8 cellular contexts compared by ENCODE assay signal in the genomic region with DNA sequence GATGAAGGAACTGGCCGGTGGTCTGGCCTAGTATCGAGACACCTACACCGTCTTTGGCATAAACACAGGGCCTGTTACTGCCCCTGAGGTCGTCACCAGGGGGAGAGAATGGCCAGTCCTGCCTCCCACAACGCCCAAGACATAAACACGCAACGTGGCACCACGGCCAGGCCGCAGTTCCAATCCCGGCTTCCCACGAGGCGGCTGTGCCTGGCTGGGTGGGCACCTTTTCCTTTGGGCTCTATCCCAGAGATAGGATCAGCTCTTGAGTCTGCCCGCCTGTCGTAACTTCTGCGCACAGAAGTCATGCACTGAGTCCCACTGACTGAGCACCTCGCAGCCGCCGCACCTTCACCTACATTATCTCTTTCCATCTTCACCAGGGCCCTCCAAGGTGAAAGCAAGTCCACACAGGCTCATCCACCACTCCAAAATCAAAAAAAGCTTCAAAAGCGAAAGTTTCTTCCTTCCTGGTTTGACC. TPM values are rescaled to one million over a fixed set of nuclear protein-coding genes. Genes with fewer than 3 reads are reported as not detected.
DNase-seq lines count a peak whose midpoint lies in the region; ATAC-seq and TF ChIP-seq lines count a peak whose summit lies in the region.

No MANE protein-coding gene starts in this region.

- TF ChIP-seq EP300 in esophagus muscularis mucosa (IDR thresholded peaks at IDR 0.05) = no peak

- no peaks in the 10 kb centered on the region for H3K9me3 ChIP-seq in DND-41 (ENCODE audit: insufficient read depth, low read length, severe bottlenecking)
- no peaks in the 10 kb centered on the region for H3K9me3 ChIP-seq in esophagus muscularis mucosa
- no peaks in the 10 kb centered on the region for H3K9me3 ChIP-seq in parathyroid adenoma (ENCODE audit: control insufficient read depth, low read length)

- peaks cover 38% of the 10 kb centered on the region for H3K36me3 ChIP-seq in DND-41 (ENCODE audit: insufficient read depth, low read length)
- no peaks in the 10 kb centered on the region for H3K36me3 ChIP-seq in esophagus muscularis mucosa
- no peaks in the 10 kb centered on the region for H3K36me3 ChIP-seq in parathyroid adenoma (ENCODE audit: control insufficient read depth, insufficient read depth, low read length)

- TF ChIP-seq CTCF in DND-41 (IDR thresholded peaks at IDR 0.05; ENCODE audit: borderline replicate concordance, extremely low read depth, low read length, poor library complexity, severe bottlenecking) (no peak), esophagus muscularis mucosa (IDR thresholded peaks at IDR 0.05) (no peak), parathyroid adenoma (IDR thresholded peaks at IDR 0.05) (no peak)

- peak; percentile 6; the same call in 1 of the 3 replicates for ATAC-seq in DND-41 (ENCODE audit: insufficient read depth, low read depth)
- ATAC-seq in GM19324 (IDR thresholded peaks at IDR 0.05; ENCODE audit: low FRiP score, unreplicated experiment) = no peak

- peak overlapping the region; percentile 71 for H3K27ac ChIP-seq in DND-41 (ENCODE audit: low read length)
- peak overlapping the region; percentile 77 to 84 (median 82) for H3K27ac ChIP-seq in esophagus muscularis mucosa (replicated peaks in 1 of 4)
- H3K27ac ChIP-seq in parathyroid adenoma = peak overlapping the region; percentile 61

- H2AFZ ChIP-seq in DND-41 (ENCODE audit: low read depth, low read length) (peak overlapping the region; percentile 71), parathyroid adenoma (peak overlapping the region; percentile 69)

- H3K27me3 ChIP-seq in DND-41 (ENCODE audit: insufficient read depth, low read length, poor library complexity) = no peaks in the 10 kb centered on the region
- peaks cover 0 to 9% (median 0%) of the 10 kb centered on the region in 4 donors for H3K27me3 ChIP-seq in esophagus muscularis mucosa
- no peaks in the 10 kb centered on the region for H3K27me3 ChIP-seq in parathyroid adenoma (ENCODE audit: control insufficient read depth, insufficient read depth, low read length)

- H3K4me1 ChIP-seq in DND-41 (ENCODE audit: insufficient read depth, low read length) (peaks cover 55% of the 10 kb centered on the region), esophagus muscularis mucosa (peaks cover 32 to 48% (median 47%) of the 10 kb centered on the region in 4 donors), parathyroid adenoma (peaks cover 3% of the 10 kb centered on the region)

- 52% methylated on average over 14 of the region's 19 CpGs for WGBS in esophagus muscularis mucosa

- H3K79me2 ChIP-seq in DND-41 (ENCODE audit: insufficient read depth, low read length) = peaks cover 58% of the 10 kb centered on the region
- peaks cover 25% of the 10 kb centered on the region for H3K79me2 ChIP-seq in parathyroid adenoma

- peaks cover 40% of the 10 kb centered on the region for H4K20me1 ChIP-seq in DND-41 (ENCODE audit: insufficient read depth, low read length)

- peak overlapping the region; percentile 85 for H3K4me2 ChIP-seq in DND-41 (ENCODE audit: insufficient read depth, low read length)
- H3K4me2 ChIP-seq in parathyroid adenoma (ENCODE audit: low read length) = peak overlapping the region; percentile 73

- peak overlapping the region; percentile 57 to 80 for H3K4me3 ChIP-seq in DND-41 (ENCODE audit: low read depth in 1 of 2, low read length in 2 of 2)
- peak overlapping the region; percentile 71 to 93 (median 90) for H3K4me3 ChIP-seq in esophagus muscularis mucosa
- H3K4me3 ChIP-seq in parathyroid adenoma (ENCODE audit: low read depth, low read length) = peak overlapping the region; percentile 49

- intact Hi-C loops in esophagus muscularis mucosa (cut with DNase I) = no loop called here

- peak; percentile 13 for DNase-seq in DND-41
- DNase-seq in RKO (ENCODE audit: low spot score) = peak; percentile 45
- DNase-seq in esophagus muscularis mucosa (ENCODE audit: extremely low spot score) = no peak
- no peak for DNase-seq in NCI-H1694 treated with DMSO at 0.1 percent for 48 hours (lab: John Stamatoyannopoulos, UW)
- no peak for DNase-seq in hippocampal formation (lab: John Stamatoyannopoulos, UW)
- no peak for DNase-seq in NCI-H2171 (lab: John Stamatoyannopoulos, UW)

- TF ChIP-seq POLR2A in esophagus muscularis mucosa (IDR thresholded peaks at IDR 0.05; ENCODE audit: low read depth) = no peak

- H3K9ac ChIP-seq in DND-41 (ENCODE audit: low read depth, low read length) = peak overlapping the region; percentile 84
- H3K9ac ChIP-seq in parathyroid adenoma = no peak overlapping the region

RNA-seq across cellular contexts. Expression of a gene that starts 1.1 kb away (rescaled TPM):
- total RNA-seq in esophagus muscularis mucosa = 10 to 100 TPM; 11.6 to 26.4 (median 18.9) TPM

RNA-seq across cellular contexts. Expression of a gene that starts 52.3 kb away (rescaled TPM):
- 1 to 10 TPM; 2.1 to 9.1 (median 5.0) TPM for total RNA-seq in esophagus muscularis mucosa

Comparison
In these comparisons a context has a peak if more than half of its experiments do, and no peak if none do; other contexts are left out.
1. DNase-seq: peak in DND-41 (single experiment) and RKO (single experiment); none in esophagus muscularis mucosa (single experiment), NCI-H1694 treated with DMSO at 0.1 percent for 48 hours (single experiment), hippocampal formation (0 of 2) and NCI-H2171 (single experiment).
2. Peak in every context shown above with its lines, with median percentiles within 50 percentile points of each other: H3K27ac ChIP-seq and H3K4me3 ChIP-seq.